Comparison of ENCODE assay signal across 15 cellular contexts in genomic region chr13:51349016-51349415, GRCh38. TPM values are rescaled to one million over a fixed set of nuclear protein-coding genes. Genes with fewer than 3 reads are reported as not detected.
DNase-seq lines count a peak whose midpoint lies in the region; ATAC-seq and TF ChIP-seq lines count a peak whose summit lies in the region.
"Had no signal": no experiment of that assay in that cellular context is flagged by ENCODE, and none has a peak within 500 bp of the region (broad histone marks: within the 10 kb centered on the region; RNA-seq: fewer than 3 reads in every experiment).

No MANE protein-coding gene starts in this region.

- no peak overlapping the region for H3K4me3 Mint-ChIP-seq in progenitor cell of endocrine pancreas (ENCODE audit: low read depth)
- H3K4me3 Mint-ChIP-seq: CD4-positive, alpha-beta T cell had no signal

- H3K27ac Mint-ChIP-seq in progenitor cell of endocrine pancreas: peak overlapping the region; percentile 47
- H3K27ac Mint-ChIP-seq: CD4-positive, alpha-beta T cell had no signal

- DNase-seq in MG63: peak; percentile 5
- peak; percentile 25 for DNase-seq in fibroblast of pulmonary artery (ENCODE audit: low read depth)
- no peak for DNase-seq in progenitor cell of endocrine pancreas (ENCODE audit: low spot score, unreplicated experiment)
- no peak for DNase-seq in inferior parietal cortex (ENCODE audit: extremely low spot score)
- no peak for DNase-seq in GM13976 (ENCODE audit: low spot score)
- DNase-seq: ACHN; AML-193; Caco-2; CD4-positive, alpha-beta T cell; GDM1; GM23248; HCEC 1CT; IMR-90 had no signal

- in situ Hi-C loops in GM13976 (cut with MboI; ENCODE audit: low sequenced_read_pairs, unreplicated experiment): no loop called here

- no peaks in the 10 kb centered on the region for H3K4me1 Mint-ChIP-seq in progenitor cell of endocrine pancreas (ENCODE audit: low read depth)

- no peaks in the 10 kb centered on the region for H3K27me3 Mint-ChIP-seq in progenitor cell of endocrine pancreas
- H3K27me3 Mint-ChIP-seq: CD4-positive, alpha-beta T cell had no signal

- TF ChIP-seq CTCF in fibroblast of pulmonary artery (IDR thresholded peaks at IDR 0.05; ENCODE audit: low read length, missing control alignments) (no peak), progenitor cell of endocrine pancreas (IDR thresholded peaks at IDR 0.05; ENCODE audit: unreplicated experiment) (no peak), GM13976 (IDR thresholded peaks at IDR 0.05; ENCODE audit: borderline replicate concordance, control extremely low read depth, extremely low read depth, insufficient read depth, missing control alignments) (no peak)

- H3K36me3 Mint-ChIP-seq in progenitor cell of endocrine pancreas (ENCODE audit: insufficient read depth): peaks cover 2% of the 10 kb centered on the region

- H3K9me3 ChIP-seq in MG63: no peaks in the 10 kb centered on the region
- H3K9me3 ChIP-seq: Caco-2 had no signal

- no peaks in the 10 kb centered on the region for H3K27me3 ChIP-seq in MG63

- no peak for ATAC-seq in GM21723 (IDR thresholded peaks at IDR 0.05; ENCODE audit: unreplicated experiment)
- ATAC-seq: K562 had no signal

- peaks cover 7% of the 10 kb centered on the region for H3K36me3 ChIP-seq in MG63

- no peaks in the 10 kb centered on the region for H3K9me3 Mint-ChIP-seq in progenitor cell of endocrine pancreas (ENCODE audit: low read depth)
- H3K9me3 Mint-ChIP-seq: CD4-positive, alpha-beta T cell had no signal

- H3K4me3 ChIP-seq in MG63: no peak overlapping the region
- H3K4me3 ChIP-seq in fibroblast of pulmonary artery (replicated peaks; ENCODE audit: low read depth, low read length): no peak overlapping the region
- H3K4me3 ChIP-seq: GM23248, K562 had no signal

RNA-seq across cellular contexts. Expression of gene SERPINE3, which starts 9.5 kb away (rescaled TPM):
- total RNA-seq in MG63 (2014; rRNA removed; shearing (Covaris generic); ENCODE audit: low replicate concordance): not detected in 2 replicates
- not detected in 2 replicates for total RNA-seq in progenitor cell of endocrine pancreas
- total RNA-seq: Caco-2; CD4-positive, alpha-beta T cell; GM23248; IMR-90; K562 had no signal

Comparison
In these comparisons a context has a peak if more than half of its experiments do, and no peak if none do; other contexts are left out.
1. DNase-seq: peak in MG63 (single experiment) and fibroblast of pulmonary artery (single experiment); none in progenitor cell of endocrine pancreas (single experiment), inferior parietal cortex (single experiment) and GM13976 (single experiment).